Comparison of ENCODE assay signal across 8 cellular contexts in the genomic region with DNA sequence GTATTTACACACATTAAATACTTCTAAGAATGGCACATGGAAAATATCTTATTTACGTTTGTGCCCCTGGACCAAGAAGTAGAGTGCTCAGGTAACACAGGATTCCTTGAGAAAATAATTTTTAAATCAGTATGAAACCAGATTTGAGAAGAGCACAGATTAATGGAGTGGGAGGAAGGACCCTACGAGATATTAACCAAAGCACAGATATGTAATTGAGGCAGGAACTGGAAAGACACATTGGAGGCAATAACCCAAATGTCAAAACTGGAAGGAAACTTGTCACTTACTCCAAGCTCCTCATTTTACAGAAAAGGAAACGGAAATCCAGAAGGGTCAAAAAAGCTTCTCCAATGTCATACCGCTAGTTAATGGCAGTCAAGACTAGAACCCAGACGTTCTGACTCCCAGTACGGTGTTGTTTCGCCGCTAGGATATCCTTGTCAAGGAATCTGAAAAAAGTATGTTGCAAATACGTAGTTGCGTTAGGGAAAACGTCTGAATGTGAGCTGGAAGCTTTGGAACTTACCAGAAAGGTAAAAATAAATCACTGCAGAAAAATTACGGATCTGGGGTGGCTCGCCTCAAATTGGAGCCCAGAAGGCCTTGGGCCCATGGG. TPM values are rescaled to one million over a fixed set of nuclear protein-coding genes. Genes with fewer than 3 reads are reported as not detected.
DNase-seq lines count a peak whose midpoint lies in the region; ATAC-seq, FAIRE-seq and TF ChIP-seq lines count a peak whose summit lies in the region.

No MANE protein-coding gene starts in this region.

- H3K4me3 ChIP-seq in GM12865 (ENCODE audit: low read depth, low read length) = peak overlapping the region; percentile 72
- H3K4me3 ChIP-seq in pancreas = peak overlapping the region; percentile 56 to 72 (median 68)

- peak in 3 of 4 donors; percentile 7 to 13 (median 12) for ATAC-seq in pancreas
- no peak for ATAC-seq in HG03521 (IDR thresholded peaks at IDR 0.05; ENCODE audit: unreplicated experiment)

- H3K4me1 ChIP-seq in pancreas = peaks cover 0 to 7% (median 5%) of the 10 kb centered on the region in 3 donors

- H3K9me3 ChIP-seq in pancreas = no peaks in the 10 kb centered on the region

- H3K27ac ChIP-seq in epithelial cell of prostate (peak overlapping the region; percentile 62), pancreas (peak overlapping the region; percentile 59 to 84 (median 78))

- H3K36me3 ChIP-seq in pancreas = peaks cover 0 to 9% (median 0%) of the 10 kb centered on the region in 3 donors

- no peaks in the 10 kb centered on the region for H3K27me3 ChIP-seq in pancreas

- TF ChIP-seq CTCF in GM12865 (IDR thresholded peaks at IDR 0.05; ENCODE audit: insufficient read depth, low read depth, low read length, missing control alignments) (no peak), pancreas (IDR thresholded peaks at IDR 0.05) (no peak)

- FAIRE-seq in pancreas (lab: Jason Lieb, UNC) (no peak), urothelium cell line (lab: Jason Lieb, UNC) (no peak)

- WGBS in pancreas, 2 donors = 6% methylated on average over 13 of the region's 13 CpGs

- peak; percentile 8 for DNase-seq in GM12865 (ENCODE audit: low read depth)
- DNase-seq in RPMI7951 (ENCODE audit: low read depth) = peak; percentile 6
- DNase-seq in epithelial cell of prostate (ENCODE audit: low read depth, low spot score) = no peak
- DNase-seq in pancreas = no peak
- DNase-seq in urothelium cell line (ENCODE audit: low spot score) = no peak
- no peak for DNase-seq in NCI-H2081 (lab: John Stamatoyannopoulos, UW)
- DNase-seq in mesenteric fat pad (ENCODE audit: low spot score) = no peak

- intact Hi-C loops in pancreas (cut with DNase I) = no loop called here

RNA-seq across cellular contexts. Expression of a gene that starts 0.6 kb away (rescaled TPM):
- 44.0 and 51.1 TPM in 2 replicates for total RNA-seq in RPMI7951 (2014; rRNA removed; shearing (Covaris generic))
- 10 to 100 TPM; 13.6 to 22.9 (median 16.7) TPM for total RNA-seq in pancreas
- polyA plus RNA-seq in pancreas = 10 to 100 TPM; 16.2 to 20.6 TPM
- 19.5 TPM for total RNA-seq in mesenteric fat pad

RNA-seq across cellular contexts. Expression of a gene that starts 35.9 kb away (rescaled TPM):
- 2,870 and 2,901 TPM in 2 replicates for total RNA-seq in RPMI7951 (2014; rRNA removed; shearing (Covaris generic))
- total RNA-seq in pancreas (100 to 1,000 TPM; 501 to 776 (median 622) TPM), mesenteric fat pad (706 TPM)
- 1,000 to 10,000 TPM in 1 of 2 donors, 100 to 1,000 TPM in 1; 587 to 1,369 TPM for polyA plus RNA-seq in pancreas

RNA-seq across cellular contexts. Expression of a gene that starts 36.3 kb away (rescaled TPM):
- total RNA-seq in RPMI7951 (2014; rRNA removed; shearing (Covaris generic)) = 2.1 and 5.4 TPM in 2 replicates
- total RNA-seq in pancreas (1 to 10 TPM; 2.9 to 10.0 (median 6.0) TPM), mesenteric fat pad (5.2 TPM)
- polyA plus RNA-seq in pancreas = 10 to 100 TPM in 1 of 2 donors, 1 to 10 TPM in 1; 8.1 to 20.0 TPM

Comparison
In these comparisons a context has a peak if more than half of its experiments do, and no peak if none do; other contexts are left out.
1. DNase-seq: peak in GM12865 (single experiment) and RPMI7951 (single experiment); none in epithelial cell of prostate (single experiment), pancreas (0 of 6), urothelium cell line (single experiment), NCI-H2081 (0 of 2) and mesenteric fat pad (single experiment).